ENCODE assay signal across 8 cellular contexts in the genomic region with DNA sequence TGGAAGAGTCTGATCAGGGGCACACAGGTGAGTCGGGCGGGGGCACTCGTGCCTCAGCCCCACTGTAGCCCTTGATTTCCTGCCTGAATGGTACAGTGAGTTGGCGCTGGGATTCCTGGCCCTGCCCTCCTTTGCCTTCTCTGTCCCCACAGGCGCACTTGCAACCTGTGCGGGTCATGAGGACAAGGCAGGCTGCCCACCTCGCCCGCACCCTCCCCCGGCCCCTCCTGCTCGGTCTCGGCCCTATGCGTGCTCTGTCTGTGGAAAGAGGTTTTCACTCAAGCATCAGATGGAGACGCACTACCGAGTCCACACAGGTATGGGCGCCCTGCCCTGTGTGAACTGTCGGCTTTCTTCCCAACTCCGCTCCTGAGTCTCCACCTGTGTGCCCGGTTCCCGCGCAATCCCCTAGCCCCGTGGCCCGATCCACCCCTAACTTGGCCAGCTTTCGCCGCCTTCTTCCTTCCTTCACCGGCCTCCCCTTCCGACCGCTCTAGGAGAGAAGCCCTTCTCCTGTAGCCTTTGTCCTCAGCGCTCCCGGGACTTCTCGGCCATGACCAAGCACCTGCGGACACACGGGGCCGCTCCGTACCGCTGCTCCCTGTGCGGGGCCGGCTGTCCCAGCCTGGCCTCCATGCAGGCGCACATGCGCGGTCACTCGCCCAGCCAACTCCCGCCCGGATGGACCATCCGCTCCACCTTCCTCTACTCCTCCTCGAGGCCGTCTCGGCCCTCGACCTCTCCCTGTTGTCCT. TPM values are rescaled to one million over a fixed set of nuclear protein-coding genes. Genes with fewer than 3 reads are reported as not detected.
DNase-seq lines count a peak whose midpoint lies in the region; ATAC-seq, FAIRE-seq and TF ChIP-seq lines count a peak whose summit lies in the region.

No MANE protein-coding gene starts in this region.

- no peak for TF ChIP-seq POLR2A in ovary (IDR thresholded peaks at IDR 0.05)

- peaks cover 10% of the 10 kb centered on the region for H3K4me1 ChIP-seq in ovary (ENCODE audit: insufficient read depth)

- DNase-seq in GM06990 (ENCODE audit: extremely low read depth, insufficient read length) (no peak), HTR-8/SVneo (ENCODE audit: insufficient read length, low spot score) (peak; percentile 57), Right ventricle myocardium superior (peak; percentile 83), ovary (peak; percentile 67 to 82 (median 72)), middle frontal gyrus (ENCODE audit: extremely low spot score, low spot score) (no peak)
- no peak for DNase-seq in activated T-cell treated with anti-CD3 and anti-CD28 coated beads, Interleukin-2, amount 50 U/mL, for 72 hours

- H3K27me3 Mint-ChIP-seq in activated T-cell treated with anti-CD3 and anti-CD28 coated beads, Interleukin-2, amount 50 U/mL, for 72 hours (ENCODE audit: low read depth) = no peaks in the 10 kb centered on the region

- peak overlapping the region; percentile 88 for H3K27ac Mint-ChIP-seq in activated T-cell treated with anti-CD3 and anti-CD28 coated beads, Interleukin-2, amount 50 U/mL, for 72 hours

- WGBS in ovary, 3 donors = 2 to 4% (median 3%) methylated on average over 48 of the region's 48 CpGs

- peak overlapping the region; percentile 85 to 96 for H3K27ac ChIP-seq in ovary

- peaks cover 46% of the 10 kb centered on the region for H3K4me1 Mint-ChIP-seq in activated T-cell treated with anti-CD3 and anti-CD28 coated beads, Interleukin-2, amount 50 U/mL, for 72 hours (ENCODE audit: low read depth)

- peaks cover 25 to 29% of the 10 kb centered on the region in 2 donors for H3K36me3 Mint-ChIP-seq in activated T-cell treated with anti-CD3 and anti-CD28 coated beads, Interleukin-2, amount 50 U/mL, for 72 hours (ENCODE audit: insufficient read depth in 2 of 2)

- no peak for ATAC-seq in activated T-cell treated with anti-CD3 and anti-CD28 coated beads, Interleukin-2, amount 50 U/mL, for 72 hours (replicated peaks in 1 of 2)
- ATAC-seq in Right ventricle myocardium superior (ENCODE audit: poor library complexity) = peak; percentile 52
- no peak for ATAC-seq in GM21381 (IDR thresholded peaks at IDR 0.05; ENCODE audit: unreplicated experiment)
- no peak for ATAC-seq in activated CD4-positive, CD25-positive, alpha-beta regulatory T cell treated with anti-CD3 and anti-CD28 coated beads, Interleukin-2, amount 50 U/mL, for 24 hours

- H3K4me3 Mint-ChIP-seq in activated T-cell treated with anti-CD3 and anti-CD28 coated beads, Interleukin-2, amount 50 U/mL, for 72 hours = peak overlapping the region; percentile 89

- H3K9me3 Mint-ChIP-seq in activated T-cell treated with anti-CD3 and anti-CD28 coated beads, Interleukin-2, amount 50 U/mL, for 72 hours = no peaks in the 10 kb centered on the region

- TF ChIP-seq EP300 in ovary (IDR thresholded peaks at IDR 0.05) = no peak

- FAIRE-seq in HTR-8/SVneo (lab: Jason Lieb, UNC) = peak; percentile 65

- intact Hi-C loops in Right ventricle myocardium superior (cut with DNase I) = loop anchor here (2.0 to 10.0 kb wide), 3 partner anchors 21 to 219 kb away; a partner anchor contains a TSS
- intact Hi-C loops in ovary (cut with DNase I) = loop anchor here (2.0 to 10.0 kb wide), 5 partner anchors 19 to 169 kb away; a partner anchor contains a TSS

- H3K4me3 ChIP-seq in GM06990 (replicated peaks; ENCODE audit: low read depth, low read length) (peak overlapping the region; percentile 85), ovary (peak overlapping the region; percentile 84)

- H3K36me3 ChIP-seq in GM06990 (ENCODE audit: control insufficient read depth, insufficient read depth, low read length) = peaks cover 12% of the 10 kb centered on the region
- H3K36me3 ChIP-seq in ovary = no peaks in the 10 kb centered on the region

- H3K27me3 ChIP-seq in GM06990 (replicated peaks; ENCODE audit: control insufficient read depth, insufficient read depth, low read length) (no peaks in the 10 kb centered on the region), ovary (no peaks in the 10 kb centered on the region)

- no peak for TF ChIP-seq CTCF in GM06990 (IDR thresholded peaks at IDR 0.05; ENCODE audit: insufficient read depth, low read length, poor library complexity, severe bottlenecking)
- TF ChIP-seq CTCF in ovary (IDR thresholded peaks at IDR 0.05) = no peak

- no peaks in the 10 kb centered on the region for H3K9me3 ChIP-seq in ovary

RNA-seq across cellular contexts. Expression of a gene that starts 1.6 kb away (rescaled TPM):
- total RNA-seq in activated T-cell treated with anti-CD3 and anti-CD28 coated beads, Interleukin-2, amount 50 U/mL, for 72 hours = 10 to 100 TPM; 63.0 to 71.5 TPM
- 16.3 TPM for total RNA-seq in Right ventricle myocardium superior
- total RNA-seq in ovary = 10 to 100 TPM; 13.0 to 53.7 (median 38.4) TPM
- 10 to 100 TPM in 1 of 2 donors, 1 to 10 TPM in 1; 8.8 to 27.2 TPM for polyA plus RNA-seq in ovary

RNA-seq across cellular contexts. Expression of a gene that starts 11.8 kb away (rescaled TPM):
- 100 to 1,000 TPM; 147 to 192 TPM for total RNA-seq in activated T-cell treated with anti-CD3 and anti-CD28 coated beads, Interleukin-2, amount 50 U/mL, for 72 hours
- not detected for total RNA-seq in Right ventricle myocardium superior
- total RNA-seq in ovary = under 1 TPM in 1 of 7 donors, not detected in 6; 0.41 TPM
- polyA plus RNA-seq in ovary = not detected

RNA-seq across cellular contexts. Expression of a gene that starts 26.1 kb away (rescaled TPM):
- total RNA-seq in activated T-cell treated with anti-CD3 and anti-CD28 coated beads, Interleukin-2, amount 50 U/mL, for 72 hours = 100 to 1,000 TPM; 253 to 274 TPM
- total RNA-seq in Right ventricle myocardium superior = 2.9 TPM
- total RNA-seq in ovary = 10 to 100 TPM in 3 of 7 donors, 1 to 10 TPM in 4; 3.6 to 12.8 (median 7.6) TPM
- 1 to 10 TPM in 1 of 2 donors, under 1 TPM in 1; 0.93 to 9.0 TPM for polyA plus RNA-seq in ovary

RNA-seq across cellular contexts. Expression of a gene that starts 29.1 kb away (rescaled TPM):
- 10 to 100 TPM; 71.0 to 83.6 TPM for total RNA-seq in activated T-cell treated with anti-CD3 and anti-CD28 coated beads, Interleukin-2, amount 50 U/mL, for 72 hours
- total RNA-seq in Right ventricle myocardium superior = 22.6 TPM
- total RNA-seq in ovary = 10 to 100 TPM; 16.7 to 37.5 (median 25.6) TPM
- polyA plus RNA-seq in ovary = 10 to 100 TPM; 16.7 to 37.7 TPM

RNA-seq across cellular contexts. Expression of a gene that starts 29.3 kb away (rescaled TPM):
- 10 to 100 TPM; 50.7 to 53.7 TPM for total RNA-seq in activated T-cell treated with anti-CD3 and anti-CD28 coated beads, Interleukin-2, amount 50 U/mL, for 72 hours
- total RNA-seq in Right ventricle myocardium superior (40.7 TPM), ovary (10 to 100 TPM; 23.4 to 90.4 (median 44.9) TPM)
- polyA plus RNA-seq in ovary = 10 to 100 TPM; 34.0 to 44.6 TPM

Comparison
In these comparisons a context has a peak if more than half of its experiments do, and no peak if none do; other contexts are left out.
1. DNase-seq: peak in HTR-8/SVneo (single experiment), Right ventricle myocardium superior (single experiment) and ovary (5 of 5); none in GM06990 (single experiment), activated T-cell treated with anti-CD3 and anti-CD28 coated beads, Interleukin-2, amount 50 U/mL, for 72 hours (0 of 2) and middle frontal gyrus (single experiment).
2. RNA of a gene that starts 11.8 kb away (total RNA-seq): 147 to 192 TPM in activated T-cell treated with anti-CD3 and anti-CD28 coated beads, Interleukin-2, amount 50 U/mL, for 72 hours; not detected in Right ventricle myocardium superior (single experiment) and 0.41 TPM in ovary; every median in the first group is over 100 times any median in the second.
3. RNA of a gene that starts 26.1 kb away (total RNA-seq): 253 to 274 TPM in activated T-cell treated with anti-CD3 and anti-CD28 coated beads, Interleukin-2, amount 50 U/mL, for 72 hours; 3.6 to 12.8 TPM in ovary and 2.9 TPM in Right ventricle myocardium superior (single experiment); every median in the first group is over 10 times any median in the second.